12 cellular contexts compared by ENCODE assay signal in genomic region chr22:37231406-37232139, GRCh38. TPM values are rescaled to one million over a fixed set of nuclear protein-coding genes. Genes with fewer than 3 reads are reported as not detected.
DNase-seq lines count a peak whose midpoint lies in the region; ATAC-seq, FAIRE-seq and TF ChIP-seq lines count a peak whose summit lies in the region.
"Had no signal": no experiment of that assay in that cellular context is flagged by ENCODE, and none has a peak within 500 bp of the region (broad histone marks: within the 10 kb centered on the region; RNA-seq: fewer than 3 reads in every experiment).

No MANE protein-coding gene starts in this region.

- H3K79me2 ChIP-seq in SU-DHL-6 (ENCODE audit: insufficient read depth, low read length), result peaks cover 16% of the 10 kb centered on the region

- no peak overlapping the region for H3K4me3 Mint-ChIP-seq in CD14-positive monocyte
- H3K4me3 Mint-ChIP-seq in activated naive CD4-positive, alpha-beta T cell treated with anti-CD3 and anti-CD28 coated beads for 36 hours, result peak overlapping the region; percentile 61
- H3K4me3 Mint-ChIP-seq in natural killer cell treated with Interleukin-12 subunit alpha and Interleukin-12 subunit beta and Interleukin-15 and Interleukin-18, amount 100 ng/mL, for 72 hours, result peak overlapping the region; percentile 84

- TF ChIP-seq POLR2A in GM12891 (IDR thresholded peaks at IDR 0.05; ENCODE audit: low read depth, low read length), result no peak
- no peak for TF ChIP-seq POLR2A in breast epithelium (IDR thresholded peaks at IDR 0.05)

- intact Hi-C loops in CD14-positive monocyte (cut with micrococcal nuclease) (no loop called here), breast epithelium (cut with DNase I; ENCODE audit: low total_unique reads) (no loop called here)
- intact Hi-C loops in activated naive CD4-positive, alpha-beta T cell treated with anti-CD3 and anti-CD28 coated beads for 36 hours (cut with micrococcal nuclease), result loop anchor here (2.0 to 10.0 kb wide), 5 partner anchors 69 to 867 kb away; partner anchors contain the start of genes IFT27, IL2RB and LGALS1

- H3K4me1 Mint-ChIP-seq in CD14-positive monocyte, result peaks cover 86% of the 10 kb centered on the region
- H3K4me1 Mint-ChIP-seq in activated naive CD4-positive, alpha-beta T cell treated with anti-CD3 and anti-CD28 coated beads for 36 hours (ENCODE audit: low read depth), result peaks cover 90% of the 10 kb centered on the region
- H3K4me1 Mint-ChIP-seq in natural killer cell treated with Interleukin-12 subunit alpha and Interleukin-12 subunit beta and Interleukin-15 and Interleukin-18, amount 100 ng/mL, for 72 hours (ENCODE audit: low read depth in 2 of 2), result peaks cover 79 to 81% of the 10 kb centered on the region in 2 donors

- H3K4me3 ChIP-seq in SU-DHL-6 (ENCODE audit: insufficient read depth, low read length, poor library complexity, severe bottlenecking) (no peak overlapping the region), breast epithelium (no peak overlapping the region)
- H3K4me3 ChIP-seq: coronary artery, right atrium auricular region had no signal

- H3K9me3 ChIP-seq in SU-DHL-6 (ENCODE audit: insufficient read depth, low read length), result no peaks in the 10 kb centered on the region
- no peaks in the 10 kb centered on the region for H3K9me3 ChIP-seq in breast epithelium
- H3K9me3 ChIP-seq: right atrium auricular region had no signal

- TF ChIP-seq CTCF in CD14-positive monocyte (IDR thresholded peaks at IDR 0.05) (no peak), SU-DHL-6 (IDR thresholded peaks at IDR 0.05; ENCODE audit: insufficient read depth, low read length, poor library complexity, severe bottlenecking) (no peak), breast epithelium (IDR thresholded peaks at IDR 0.05) (no peak)

- no peak overlapping the region for H3K9ac ChIP-seq in SU-DHL-6 (ENCODE audit: low read length)

- no peaks in the 10 kb centered on the region for H4K20me1 ChIP-seq in SU-DHL-6 (ENCODE audit: low read depth, low read length)

- H3K27me3 ChIP-seq in SU-DHL-6 (ENCODE audit: low read length) (no peaks in the 10 kb centered on the region), breast epithelium (no peaks in the 10 kb centered on the region)

- H3K36me3 ChIP-seq in SU-DHL-6 (ENCODE audit: low read length), result no peaks in the 10 kb centered on the region
- no peaks in the 10 kb centered on the region for H3K36me3 ChIP-seq in breast epithelium
- H3K36me3 ChIP-seq: right atrium auricular region had no signal

- DNase-seq in CD14-positive monocyte (ENCODE audit: low spot score) (peak; percentile 45), D341Med (ENCODE audit: low spot score) (no peak), NCI-H1694 treated with DMSO at 0.1 percent for 48 hours (lab: John Stamatoyannopoulos, UW) (no peak), GM12891 (ENCODE audit: insufficient read length, low spot score) (no peak), breast epithelium (ENCODE audit: low spot score in 2 of 2) (no peak)
- peak; percentile 70 for DNase-seq in activated naive CD4-positive, alpha-beta T cell treated with anti-CD3 and anti-CD28 coated beads for 36 hours
- DNase-seq in natural killer cell treated with Interleukin-12 subunit alpha and Interleukin-12 subunit beta and Interleukin-15 and Interleukin-18, amount 100 ng/mL, for 72 hours (ENCODE audit: low spot score), result no peak
- DNase-seq: NCI-H1930 had no signal

- H3K27me3 Mint-ChIP-seq in CD14-positive monocyte (ENCODE audit: low read depth in 3 of 3), result peaks cover 0 to 3% (median 0%) of the 10 kb centered on the region in 3 donors
- H3K27me3 Mint-ChIP-seq in activated naive CD4-positive, alpha-beta T cell treated with anti-CD3 and anti-CD28 coated beads for 36 hours (ENCODE audit: low read depth), result no peaks in the 10 kb centered on the region
- no peaks in the 10 kb centered on the region for H3K27me3 Mint-ChIP-seq in natural killer cell treated with Interleukin-12 subunit alpha and Interleukin-12 subunit beta and Interleukin-15 and Interleukin-18, amount 100 ng/mL, for 72 hours

- CTCF ChIA-PET in activated naive CD4-positive, alpha-beta T cell treated with anti-CD3 and anti-CD28 coated beads for 36 hours (lab: Charles Lee), result interaction anchor here (0.5 to 5.3 kb wide), 3 partner anchors 12 to 31 kb away, joined by 6 to 33 read pairs (median 30); partner anchors contain the start of gene RAC2

- H3K4me1 ChIP-seq in breast epithelium, result no peaks in the 10 kb centered on the region

- no peak overlapping the region for H2AFZ ChIP-seq in SU-DHL-6 (ENCODE audit: low read depth, low read length, severe bottlenecking)

- H3K27ac ChIP-seq in SU-DHL-6 (ENCODE audit: low read depth, low read length), result peak overlapping the region; percentile 88
- H3K27ac ChIP-seq in breast epithelium, result no peak overlapping the region
- H3K27ac ChIP-seq: coronary artery, right atrium auricular region had no signal

- no peaks in the 10 kb centered on the region for H3K9me3 Mint-ChIP-seq in CD14-positive monocyte
- no peaks in the 10 kb centered on the region for H3K9me3 Mint-ChIP-seq in activated naive CD4-positive, alpha-beta T cell treated with anti-CD3 and anti-CD28 coated beads for 36 hours
- H3K9me3 Mint-ChIP-seq in natural killer cell treated with Interleukin-12 subunit alpha and Interleukin-12 subunit beta and Interleukin-15 and Interleukin-18, amount 100 ng/mL, for 72 hours, result no peaks in the 10 kb centered on the region

- H3K36me3 Mint-ChIP-seq in CD14-positive monocyte, result peaks cover 67 to 87% of the 10 kb centered on the region in 2 donors
- peaks cover 84% of the 10 kb centered on the region for H3K36me3 Mint-ChIP-seq in activated naive CD4-positive, alpha-beta T cell treated with anti-CD3 and anti-CD28 coated beads for 36 hours (ENCODE audit: low read depth)
- peaks cover 17% of the 10 kb centered on the region for H3K36me3 Mint-ChIP-seq in natural killer cell treated with Interleukin-12 subunit alpha and Interleukin-12 subunit beta and Interleukin-15 and Interleukin-18, amount 100 ng/mL, for 72 hours

- no peaks in the 10 kb centered on the region; the same call in 1 of the 2 replicates for H3F3A ChIP-seq in SU-DHL-6 (ENCODE audit: insufficient read depth)

- peak overlapping the region; percentile 91 to 99 (median 97) for H3K27ac Mint-ChIP-seq in CD14-positive monocyte
- H3K27ac Mint-ChIP-seq in activated naive CD4-positive, alpha-beta T cell treated with anti-CD3 and anti-CD28 coated beads for 36 hours, result peak overlapping the region; percentile 98
- H3K27ac Mint-ChIP-seq in natural killer cell treated with Interleukin-12 subunit alpha and Interleukin-12 subunit beta and Interleukin-15 and Interleukin-18, amount 100 ng/mL, for 72 hours, result peak overlapping the region; percentile 99 to 100

- no peak overlapping the region for H3K4me2 ChIP-seq in SU-DHL-6 (ENCODE audit: low read depth, low read length, poor library complexity, severe bottlenecking)

- no peak for FAIRE-seq in GM12891 (lab: Jason Lieb, UNC)

- no peaks in the 10 kb centered on the region for H3K9me2 ChIP-seq in SU-DHL-6 (replicated peaks; ENCODE audit: insufficient read depth, low read length)

- no peak for ATAC-seq in natural killer cell treated with Interleukin-12 subunit alpha and Interleukin-12 subunit beta and Interleukin-15 and Interleukin-18, amount 100 ng/mL, for 72 hours
- ATAC-seq: Right ventricle myocardium inferior had no signal

TF ChIP-seq in GM12891, 5 proteins besides CTCF, POLR2A, EP300 and RAD21:
- no peak for TF ChIP-seq POU2F2 (IDR thresholded peaks at IDR 0.05; ENCODE audit: low read depth, low read length)
- no peak for TF ChIP-seq PAX5 (IDR thresholded peaks at IDR 0.05; ENCODE audit: insufficient read depth, low read length, severe bottlenecking)
- no peak for TF ChIP-seq TAF1 (IDR thresholded peaks at IDR 0.05; ENCODE audit: low read depth, low read length)
- TF ChIP-seq SPI1 (IDR thresholded peaks at IDR 0.05; ENCODE audit: low read depth, low read length), result no peak

RNA-seq across cellular contexts. Expression of gene RAC2, which starts 12.5 kb away (rescaled TPM):
- 100 to 1,000 TPM; 360 to 529 TPM for polyA plus RNA-seq in CD14-positive monocyte
- total RNA-seq in activated naive CD4-positive, alpha-beta T cell treated with anti-CD3 and anti-CD28 coated beads for 36 hours, result 100 to 1,000 TPM; 728 to 759 TPM
- total RNA-seq in natural killer cell treated with Interleukin-12 subunit alpha and Interleukin-12 subunit beta and Interleukin-15 and Interleukin-18, amount 100 ng/mL, for 72 hours, result 1,000 to 10,000 TPM in 1 of 2 donors, 100 to 1,000 TPM in 1; 666 to 1,078 TPM
- polyA plus RNA-seq in GM12891 (2012; ENCODE audit: low read depth, missing spikeins), result 448 TPM
- 10 to 100 TPM; 10.5 to 12.0 (median 11.5) TPM for total RNA-seq in breast epithelium

RNA-seq across cellular contexts. Expression of gene SSTR3, which starts 19.3 kb away (rescaled TPM):
- not detected for polyA plus RNA-seq in CD14-positive monocyte
- 10 to 100 TPM; 28.1 to 28.6 TPM for total RNA-seq in activated naive CD4-positive, alpha-beta T cell treated with anti-CD3 and anti-CD28 coated beads for 36 hours
- total RNA-seq in natural killer cell treated with Interleukin-12 subunit alpha and Interleukin-12 subunit beta and Interleukin-15 and Interleukin-18, amount 100 ng/mL, for 72 hours, result under 1 TPM; 0.11 to 0.29 TPM
- 3.7 TPM for polyA plus RNA-seq in GM12891 (2012; ENCODE audit: low read depth, missing spikeins)
- total RNA-seq in breast epithelium, result not detected
- total RNA-seq: right atrium auricular region, Right ventricle myocardium inferior had no signal

RNA-seq across cellular contexts. Expression of gene C1QTNF6, which starts 43.5 kb away (rescaled TPM):
- under 1 TPM; 0.14 to 0.24 TPM for polyA plus RNA-seq in CD14-positive monocyte
- total RNA-seq in activated naive CD4-positive, alpha-beta T cell treated with anti-CD3 and anti-CD28 coated beads for 36 hours, result 10 to 100 TPM; 13.4 to 13.6 TPM
- 1 to 10 TPM; 1.3 to 3.9 TPM for total RNA-seq in natural killer cell treated with Interleukin-12 subunit alpha and Interleukin-12 subunit beta and Interleukin-15 and Interleukin-18, amount 100 ng/mL, for 72 hours
- 2.6 TPM for polyA plus RNA-seq in GM12891 (2012; ENCODE audit: low read depth, missing spikeins)
- total RNA-seq in breast epithelium, result 1 to 10 TPM; 2.2 to 3.6 (median 3.5) TPM

RNA-seq across cellular contexts. Expression of gene CYTH4, which starts 50.7 kb away (rescaled TPM):
- polyA plus RNA-seq in CD14-positive monocyte, result 10 to 100 TPM; 51.0 to 70.0 TPM
- 10 to 100 TPM; 30.5 to 34.0 TPM for total RNA-seq in activated naive CD4-positive, alpha-beta T cell treated with anti-CD3 and anti-CD28 coated beads for 36 hours
- 10 to 100 TPM; 36.0 to 41.1 TPM for total RNA-seq in natural killer cell treated with Interleukin-12 subunit alpha and Interleukin-12 subunit beta and Interleukin-15 and Interleukin-18, amount 100 ng/mL, for 72 hours
- 12.4 TPM for polyA plus RNA-seq in GM12891 (2012; ENCODE audit: low read depth, missing spikeins)
- total RNA-seq in breast epithelium, result 10 to 100 TPM in 2 of 3 donors, 1 to 10 TPM in 1; 6.9 to 25.1 (median 10.5) TPM

Comparison
In these comparisons a context has a peak if more than half of its experiments do, and no peak if none do; other contexts are left out.
1. DNase-seq: peak in CD14-positive monocyte (single experiment) and activated naive CD4-positive, alpha-beta T cell treated with anti-CD3 and anti-CD28 coated beads for 36 hours (single experiment); none in natural killer cell treated with Interleukin-12 subunit alpha and Interleukin-12 subunit beta and Interleukin-15 and Interleukin-18, amount 100 ng/mL, for 72 hours (single experiment), D341Med (single experiment), NCI-H1694 treated with DMSO at 0.1 percent for 48 hours (single experiment), GM12891 (single experiment) and breast epithelium (0 of 2).
2. H3K4me3 Mint-ChIP-seq: peak in activated naive CD4-positive, alpha-beta T cell treated with anti-CD3 and anti-CD28 coated beads for 36 hours (single experiment) and natural killer cell treated with Interleukin-12 subunit alpha and Interleukin-12 subunit beta and Interleukin-15 and Interleukin-18, amount 100 ng/mL, for 72 hours (single experiment); none in CD14-positive monocyte (0 of 2).
3. RNA of gene RAC2, which starts 12.5 kb away (total RNA-seq): 666 to 1,078 TPM in natural killer cell treated with Interleukin-12 subunit alpha and Interleukin-12 subunit beta and Interleukin-15 and Interleukin-18, amount 100 ng/mL, for 72 hours and 728 to 759 TPM in activated naive CD4-positive, alpha-beta T cell treated with anti-CD3 and anti-CD28 coated beads for 36 hours; 10.5 to 12.0 TPM in breast epithelium; every median in the first group is over 10 times any median in the second.
4. RNA of gene SSTR3, which starts 19.3 kb away (total RNA-seq): 28.1 to 28.6 TPM in activated naive CD4-positive, alpha-beta T cell treated with anti-CD3 and anti-CD28 coated beads for 36 hours; 0.11 to 0.29 TPM in natural killer cell treated with Interleukin-12 subunit alpha and Interleukin-12 subunit beta and Interleukin-15 and Interleukin-18, amount 100 ng/mL, for 72 hours and not detected in breast epithelium; every median in the first group is over 10 times any median in the second.
5. Peak in every context shown above with its lines, with median percentiles within 50 percentile points of each other: H3K27ac Mint-ChIP-seq.